In the genomic region with DNA sequence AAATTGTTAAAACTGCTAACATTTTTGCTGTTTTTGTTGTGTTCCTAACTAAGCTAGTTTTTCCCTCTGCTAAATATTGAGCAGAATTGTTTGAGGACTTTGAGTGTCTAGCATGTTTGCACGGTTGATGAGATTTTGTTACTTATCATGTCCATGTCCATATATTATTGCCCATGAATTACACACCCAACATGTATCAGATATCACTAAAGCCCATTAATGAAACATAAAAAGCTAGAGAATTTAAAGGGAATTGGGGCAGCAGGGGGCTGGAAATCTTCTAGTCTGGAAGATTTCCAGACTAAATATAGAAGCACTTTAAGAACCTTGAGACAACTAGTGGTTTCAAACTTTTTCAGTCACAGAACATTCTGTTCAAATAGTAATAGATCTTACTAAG, we compare ENCODE assay signal across 22 cellular contexts.
"Had no signal": no experiment of that assay in that cellular context is flagged by ENCODE, and none has a peak within 500 bp of the region (broad histone marks: within the 10 kb centered on the region; RNA-seq: fewer than 3 reads in every experiment).

No MANE protein-coding gene starts in this region.

- H3K9me3 Mint-ChIP-seq: natural killer cell treated with Interleukin-12 subunit alpha and Interleukin-12 subunit beta and Interleukin-15 and Interleukin-18, amount 100 ng/mL, for 72 hours; neural progenitor cell; stimulated activated naive CD8-positive, alpha-beta T cell treated with anti-CD3 and anti-CD28 coated beads, Interleukin-15, amount 100 ng/mL, for 72 hours had no signal

- ATAC-seq: foreskin keratinocyte; gastroesophageal sphincter; heart left ventricle; left cardiac atrium; left ventricle myocardium superior; lower lobe of right lung; natural killer cell treated with Interleukin-12 subunit alpha and Interleukin-12 subunit beta and Interleukin-15 and Interleukin-18, amount 100 ng/mL, for 72 hours; right lobe of liver; stimulated activated naive CD8-positive, alpha-beta T cell treated with anti-CD3 and anti-CD28 coated beads, Interleukin-15, amount 100 ng/mL, for 72 hours; upper lobe of right lung had no signal

- H3K27ac Mint-ChIP-seq: natural killer cell treated with Interleukin-12 subunit alpha and Interleukin-12 subunit beta and Interleukin-15 and Interleukin-18, amount 100 ng/mL, for 72 hours; neural progenitor cell; progenitor cell of endocrine pancreas; stimulated activated naive CD8-positive, alpha-beta T cell treated with anti-CD3 and anti-CD28 coated beads, Interleukin-15, amount 100 ng/mL, for 72 hours had no signal

- DNase-seq: dermis blood vessel endothelial cell; effector memory CD4-positive, alpha-beta T cell; foreskin keratinocyte; heart left ventricle; left cardiac atrium; left ventricle myocardium superior; lower lobe of right lung; right lobe of liver; small intestine; stimulated activated CD4-positive, alpha-beta T cell treated with anti-CD3 and anti-CD28 coated beads, Interleukin-12 subunit alpha, Interleukin-12 subunit beta, amount 100 ng/mL, for 4 hours; stimulated activated CD4-positive, alpha-beta T cell treated with anti-CD3 and anti-CD28 coated beads, Interleukin-1b, Interleukin-23, amount 100 ng/mL, for 48 hours; stimulated activated CD4-positive, alpha-beta T cell treated with anti-CD3 and anti-CD28 coated beads, Interleukin-4, amount 100 ng/mL, for 1 hour; stimulated activated CD8-positive, alpha-beta memory T cell treated with anti-CD3 and anti-CD28 coated beads, Interleukin-4, amount 100 ng/mL, for 48 hours; stimulated activated naive CD4-positive, alpha-beta T cell; stimulated activated naive CD8-positive, alpha-beta T cell treated with anti-CD3 and anti-CD28 coated beads, Interleukin-15, amount 100 ng/mL, for 72 hours; transverse colon; upper lobe of right lung; uterus had no signal

- H3K36me3 Mint-ChIP-seq: natural killer cell treated with Interleukin-12 subunit alpha and Interleukin-12 subunit beta and Interleukin-15 and Interleukin-18, amount 100 ng/mL, for 72 hours; neural progenitor cell had no signal

- H3K4me1 Mint-ChIP-seq: stimulated activated naive CD8-positive, alpha-beta T cell treated with anti-CD3 and anti-CD28 coated beads, Interleukin-15, amount 100 ng/mL, for 72 hours had no signal

- H3K4me3 Mint-ChIP-seq: natural killer cell treated with Interleukin-12 subunit alpha and Interleukin-12 subunit beta and Interleukin-15 and Interleukin-18, amount 100 ng/mL, for 72 hours; neural progenitor cell; stimulated activated naive CD8-positive, alpha-beta T cell treated with anti-CD3 and anti-CD28 coated beads, Interleukin-15, amount 100 ng/mL, for 72 hours had no signal
